22 cellular contexts compared by ENCODE assay signal in the genomic region with DNA sequence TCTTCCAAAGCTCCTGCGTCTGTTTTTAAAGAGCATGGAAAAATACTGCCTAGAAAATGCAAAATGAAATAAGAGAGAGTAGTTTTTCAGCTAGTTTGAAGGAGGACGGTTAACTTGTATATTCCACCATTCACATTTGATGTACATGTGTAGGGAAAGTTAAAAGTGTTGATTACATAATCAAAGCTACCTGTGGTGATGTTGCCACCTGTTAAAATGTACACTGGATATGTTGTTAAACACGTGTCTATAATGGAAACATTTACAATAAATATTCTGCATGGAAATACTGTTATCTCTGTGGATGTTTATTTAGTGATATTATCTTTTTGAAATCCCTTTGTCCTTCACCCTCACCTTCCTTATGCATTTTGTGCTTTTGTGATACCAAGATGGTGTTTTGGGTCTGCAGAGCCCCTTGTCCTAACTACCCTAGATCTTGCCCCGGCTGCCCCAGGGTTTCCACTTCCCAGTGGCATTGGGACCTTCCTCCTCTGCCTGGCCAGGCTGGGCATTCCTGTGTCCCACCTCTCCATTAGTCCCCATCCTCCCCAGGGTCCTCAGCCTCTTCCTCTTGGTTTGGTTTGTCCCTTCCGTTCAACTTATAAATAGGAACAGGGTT. TPM values are rescaled to one million over a fixed set of nuclear protein-coding genes. Genes with fewer than 3 reads are reported as not detected.
"Had no signal": no experiment of that assay in that cellular context is flagged by ENCODE, and none has a peak within 500 bp of the region (broad histone marks: within the 10 kb centered on the region; RNA-seq: fewer than 3 reads in every experiment).

No MANE protein-coding gene starts in this region.

- DNase-seq: Kasumi-1, MM.1S, NCI-H1436, NCI-H187, NCI-H2029, NCI-H2081 treated with DMSO at 0.1 percent for 48 hours, NCI-H2171, NCI-H226, NCI-H446, NCI-H510A, NCI-H524 treated with DMSO at 0.1 percent for 48 hours, NCI-H69, NCI-H774, RPMI8226 had no signal

- H3K4me3 ChIP-seq: K562 had no signal

- H3K27ac ChIP-seq: KMS-11 had no signal

- FAIRE-seq: K562, RCC 7860 had no signal

- H3K4me2 ChIP-seq: KMS-11 had no signal

- H3K9ac ChIP-seq: KMS-11 had no signal

- ATAC-seq: K562, SK-N-SH treated with all-trans-retinoic acid at 6 μM for 48 hours had no signal

RNA-seq across cellular contexts. Expression of gene IGFBP1, which starts 5.2 kb away (rescaled TPM):
- total RNA-seq: K562, SK-MEL-5 had no signal
- polyA plus RNA-seq: IgD-negative memory B cell, K562 had no signal

RNA-seq across cellular contexts. Expression of gene CCDC201, which starts 20.6 kb away (rescaled TPM):
- total RNA-seq: HT1080, K562, M059J, SK-MEL-5 had no signal
- polyA plus RNA-seq: IgD-negative memory B cell, K562 had no signal

RNA-seq across cellular contexts. Expression of gene IGFBP3, which starts 27.6 kb away (rescaled TPM):
- total RNA-seq: HT1080 had no signal
